ENCODE assay signal across 10 cellular contexts in the genomic region with DNA sequence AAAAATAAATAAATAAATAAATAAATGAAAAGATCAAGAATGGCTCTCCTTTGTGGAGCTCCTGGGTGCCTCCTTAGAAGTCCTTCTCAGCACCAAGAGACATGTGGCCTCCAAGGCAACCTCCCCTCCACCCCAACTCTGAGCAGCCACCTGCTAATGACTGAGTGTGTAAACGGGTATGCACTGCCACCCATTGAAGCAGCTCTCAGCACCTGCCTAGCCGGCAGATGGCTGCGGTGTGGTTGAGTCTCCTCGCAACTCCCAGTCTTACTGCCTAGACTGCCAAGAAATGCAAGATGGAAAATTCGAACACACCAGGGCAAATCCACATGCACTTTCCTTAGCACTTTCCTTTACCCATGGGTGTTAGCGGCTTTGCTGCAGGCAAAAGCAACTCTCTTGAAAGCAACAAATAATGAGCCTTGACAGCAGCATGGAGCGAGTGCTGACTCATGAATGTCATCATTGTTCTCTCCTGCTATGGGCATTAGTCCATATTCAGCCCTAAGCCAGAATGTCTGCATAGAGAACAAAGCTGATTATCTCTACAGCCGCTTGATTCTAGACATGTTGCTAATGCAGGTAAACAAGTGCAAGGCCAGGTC.
DNase-seq lines count a peak whose midpoint lies in the region; ATAC-seq and TF ChIP-seq lines count a peak whose summit lies in the region.
"Had no signal": no experiment of that assay in that cellular context is flagged by ENCODE, and none has a peak within 500 bp of the region (broad histone marks: within the 10 kb centered on the region; RNA-seq: fewer than 3 reads in every experiment).

No MANE protein-coding gene starts in this region.

- ATAC-seq in body of pancreas: no peak
- ATAC-seq in HG03045 (IDR thresholded peaks at IDR 0.05; ENCODE audit: unreplicated experiment): no peak

- intact Hi-C loops in body of pancreas (cut with DNase I): no loop called here

- no peak overlapping the region for H3K4me3 ChIP-seq in ectodermal cell (ENCODE audit: insufficient read depth, low read depth, low read length)
- no peak overlapping the region for H3K4me3 ChIP-seq in retinal pigment epithelial cell (ENCODE audit: low read length)
- H3K4me3 ChIP-seq in body of pancreas: no peak overlapping the region

- H3K4me1 ChIP-seq in ectodermal cell (ENCODE audit: control insufficient read depth, insufficient read depth, low read length): no peaks in the 10 kb centered on the region
- no peaks in the 10 kb centered on the region for H3K4me1 ChIP-seq in body of pancreas

- DNase-seq in NCI-H1092 (lab: John Stamatoyannopoulos, UW) (peak; percentile 79), NCI-H69 (lab: John Stamatoyannopoulos, UW) (peak; percentile 95), retinal pigment epithelial cell (ENCODE audit: low read depth) (peak; percentile 96), body of pancreas (no peak), NCI-H1417 treated with DMSO at 0.1 percent for 48 hours (lab: John Stamatoyannopoulos, UW) (no peak)
- DNase-seq: activated CD4-positive, alpha-beta T cell treated with anti-CD3 and anti-CD28 coated beads, Interleukin-2, amount 10 ng/mL, durations not matched to agents 24 days and 14 days; effector CD4-positive, alpha-beta T cell; H9 had no signal

- WGBS in ectodermal cell, 2 experiments: 74 to 75% methylated on average over 8 of the region's 8 CpGs
- 74 to 78% methylated on average over 8 of the region's 8 CpGs for WGBS in body of pancreas, 2 donors

- no peaks in the 10 kb centered on the region for H3K9me3 ChIP-seq in ectodermal cell (ENCODE audit: control insufficient read depth, low read length)
- no peaks in the 10 kb centered on the region for H3K9me3 ChIP-seq in body of pancreas

- TF ChIP-seq CTCF in retinal pigment epithelial cell (conservative IDR thresholded peaks at IDR 0.05; ENCODE audit: low read depth, low read length) (no peak), body of pancreas (IDR thresholded peaks at IDR 0.05) (no peak)

- no peaks in the 10 kb centered on the region for H3K36me3 ChIP-seq in ectodermal cell (ENCODE audit: control insufficient read depth, insufficient read depth, low read length)
- no peaks in the 10 kb centered on the region for H3K36me3 ChIP-seq in body of pancreas (replicated peaks in 1 of 2; ENCODE audit: insufficient read depth in 1 of 2, low read depth in 2 of 2)

- H3K27me3 ChIP-seq in ectodermal cell (ENCODE audit: control insufficient read depth, insufficient read depth, low read length, poor library complexity, severe bottlenecking) (no peaks in the 10 kb centered on the region), body of pancreas (no peaks in the 10 kb centered on the region)

- TF ChIP-seq POLR2A in body of pancreas (IDR thresholded peaks at IDR 0.05): no peak

- H3K27ac ChIP-seq in ectodermal cell (ENCODE audit: insufficient read depth, low read depth, low read length, poor library complexity, severe bottlenecking) (peak overlapping the region; percentile 20), body of pancreas (no peak overlapping the region)

Comparison
In these comparisons a context has a peak if more than half of its experiments do, and no peak if none do; other contexts are left out.
1. DNase-seq: peak in NCI-H1092 (single experiment), NCI-H69 (single experiment) and retinal pigment epithelial cell (single experiment); none in body of pancreas (0 of 4) and NCI-H1417 treated with DMSO at 0.1 percent for 48 hours (single experiment).